In genomic region chr10:125734823-125735222, GRCh38 we compare ENCODE assay signal across 31 cellular contexts. TPM values are rescaled to one million over a fixed set of nuclear protein-coding genes. Genes with fewer than 3 reads are reported as not detected.
A peak's percentile ranks its signal among the peaks of the same experiment; 100 is the strongest.
DNase-seq lines count a peak whose midpoint lies in the region; ATAC-seq, FAIRE-seq and TF ChIP-seq lines count a peak whose summit lies in the region.
"Had no signal": no experiment of that assay in that cellular context is flagged by ENCODE, and none has a peak within 500 bp of the region (broad histone marks: within the 10 kb centered on the region; RNA-seq: fewer than 3 reads in every experiment).

No MANE protein-coding gene starts in this region.

- H3K27ac ChIP-seq in GM23338 (ENCODE audit: low read depth): no peak overlapping the region
- no peak overlapping the region for H3K27ac ChIP-seq in RWPE2 (ENCODE audit: poor library complexity, severe bottlenecking)
- no peak overlapping the region for H3K27ac ChIP-seq in caudate nucleus (ENCODE audit: low read depth, low read length)
- H3K27ac ChIP-seq in thyroid gland: no peak overlapping the region
- H3K27ac ChIP-seq: A549; ascending aorta; BLaER1 treated with 17β-estradiol and CSF1 and Interleukin-3, amounts not matched to agents 10 nM and 100 nM; neutrophil; right atrium auricular region had no signal

- no peaks in the 10 kb centered on the region for H3K27me3 Mint-ChIP-seq in GM23338 (ENCODE audit: insufficient read depth, low read depth, poor library complexity)
- no peaks in the 10 kb centered on the region for H3K27me3 Mint-ChIP-seq in MCF 10A (ENCODE audit: insufficient read depth, unreplicated experiment)
- no peaks in the 10 kb centered on the region for H3K27me3 Mint-ChIP-seq in natural killer cell treated with Interleukin-12 subunit alpha and Interleukin-12 subunit beta and Interleukin-15 and Interleukin-18, amount 100 ng/mL, for 72 hours
- H3K27me3 Mint-ChIP-seq: activated naive CD4-positive, alpha-beta T cell treated with anti-CD3 and anti-CD28 coated beads, Interleukin-2, amount 50 U/mL, for 24 hours had no signal

- 99 to 100% methylated on average over 1 of the region's 1 CpG for WGBS in thyroid gland, 2 donors

- no peaks in the 10 kb centered on the region for H3K9me2 ChIP-seq in GM23338 (ENCODE audit: insufficient read depth)

- H3K36me3 ChIP-seq in GM23338 (ENCODE audit: insufficient read depth): peaks cover 65% of the 10 kb centered on the region
- peaks cover 100% of the 10 kb centered on the region for H3K36me3 ChIP-seq in RWPE2 (ENCODE audit: low read depth)
- peaks cover 70 to 87% of the 10 kb centered on the region in 2 donors for H3K36me3 ChIP-seq in thyroid gland

- TF ChIP-seq POLR2A in thyroid gland (IDR thresholded peaks at IDR 0.05): no peak

- BruUV-seq in MCF 10A (replicated peaks; lab: Mats Ljungman, UMichigan): no TSS peak

- H3K9me3 ChIP-seq in RWPE2 (ENCODE audit: severe bottlenecking) (no peaks in the 10 kb centered on the region), thyroid gland (no peaks in the 10 kb centered on the region)
- H3K9me3 ChIP-seq: A549; ascending aorta; BLaER1 treated with 17β-estradiol and CSF1 and Interleukin-3, amounts not matched to agents 10 nM and 100 nM; mucosa of descending colon; neutrophil; right atrium auricular region had no signal

- CTCF ChIA-PET in MCF 10A (lab: Yijun Ruan, JAX): no interaction called here

- H3K4me1 ChIP-seq in GM23338 (ENCODE audit: insufficient read depth) (no peaks in the 10 kb centered on the region), RWPE2 (ENCODE audit: insufficient read depth, poor library complexity, severe bottlenecking) (no peaks in the 10 kb centered on the region), thyroid gland (no peaks in the 10 kb centered on the region)
- H3K4me1 ChIP-seq: A549, ascending aorta, right atrium auricular region had no signal

- peaks cover 12% of the 10 kb centered on the region for H4K20me1 ChIP-seq in GM23338 (replicated peaks; ENCODE audit: insufficient read depth)

- POLR2A ChIA-PET in MCF 10A (lab: Yijun Ruan, JAX): no interaction called here

- peak; percentile 63 for FAIRE-seq in A204.1 (lab: Jason Lieb, UNC)
- peak; percentile 87 for FAIRE-seq in islet of Langerhans (lab: Jason Lieb, UNC)
- FAIRE-seq: A549, GM12892, urothelium cell line had no signal

- H3K36me3 Mint-ChIP-seq in GM23338 (ENCODE audit: low read depth): peaks cover 89% of the 10 kb centered on the region
- peaks cover 97% of the 10 kb centered on the region for H3K36me3 Mint-ChIP-seq in MCF 10A (ENCODE audit: insufficient read depth, unreplicated experiment)
- H3K36me3 Mint-ChIP-seq in natural killer cell treated with Interleukin-12 subunit alpha and Interleukin-12 subunit beta and Interleukin-15 and Interleukin-18, amount 100 ng/mL, for 72 hours: peaks cover 31% of the 10 kb centered on the region

- H2AFZ ChIP-seq in GM23338: no peak overlapping the region

- no peaks in the 10 kb centered on the region for H3F3A ChIP-seq in GM23338 (replicated peaks; ENCODE audit: low read depth)

- intact Hi-C loops in MCF 10A (cut with micrococcal nuclease): no loop called here
- intact Hi-C loops in thyroid gland (cut with DNase I): no loop called here

- no peak for ATAC-seq in GM23338
- ATAC-seq in RWPE2 (ENCODE audit: low read depth): no peak
- ATAC-seq in natural killer cell treated with Interleukin-12 subunit alpha and Interleukin-12 subunit beta and Interleukin-15 and Interleukin-18, amount 100 ng/mL, for 72 hours: no peak
- ATAC-seq: A549; activated T-cell treated with anti-CD3 and anti-CD28 coated beads, Interleukin-2, amount 50 U/mL, for 4 hours; left ventricle myocardium superior; mucosa of descending colon had no signal

- DNase-seq in GM23338 (ENCODE audit: low spot score) (peak; percentile 25), RWPE2 (ENCODE audit: low spot score) (no peak), MCF 10A (ENCODE audit: unreplicated experiment) (no peak), caudate nucleus (lab: John Stamatoyannopoulos, UW) (no peak), thyroid gland (no peak)
- no peak for DNase-seq in natural killer cell treated with Interleukin-12 subunit alpha and Interleukin-12 subunit beta and Interleukin-15 and Interleukin-18, amount 100 ng/mL, for 72 hours (ENCODE audit: low spot score)
- DNase-seq: activated CD4-positive, CD25-positive, alpha-beta regulatory T cell treated with anti-CD3 and anti-CD28 coated beads, Interleukin-2, amount 50 U/mL, for 72 hours; activated T-cell treated with anti-CD3 and anti-CD28 coated beads, Interleukin-2, amount 50 U/mL, for 4 hours; effector memory CD4-positive, alpha-beta T cell; head of caudate nucleus; immature natural killer cell; left ventricle myocardium superior; mucosa of descending colon; NCI-H1436; NCI-H524 treated with DMSO at 0.1 percent for 48 hours; Right ventricle myocardium superior; stimulated activated CD4-positive, alpha-beta T cell treated with anti-CD3 and anti-CD28 coated beads, Interleukin-12 subunit alpha, Interleukin-12 subunit beta, amount 100 ng/mL, for 4 hours had no signal

- peak in 1 of 2 experiments; percentile 38; a peak in 2 of 4 replicates for TF ChIP-seq CTCF in GM23338 (conservative IDR thresholded peaks at IDR 0.05; ENCODE audit: low read depth in 2 of 2)
- TF ChIP-seq CTCF in RWPE2 (IDR thresholded peaks at IDR 0.05; ENCODE audit: poor library complexity, severe bottlenecking): peak; percentile 20
- no peak for TF ChIP-seq CTCF in MCF 10A (IDR thresholded peaks at IDR 0.05; ENCODE audit: unreplicated experiment)
- TF ChIP-seq CTCF in thyroid gland (IDR thresholded peaks at IDR 0.05): no peak

- peaks cover 5% of the 10 kb centered on the region; the same call in 1 of the 2 replicates for H3K79me2 ChIP-seq in GM23338 (replicated peaks; ENCODE audit: insufficient read depth)

- H3K27ac Mint-ChIP-seq in GM23338: no peak overlapping the region
- H3K27ac Mint-ChIP-seq in MCF 10A (ENCODE audit: low read depth, unreplicated experiment): no peak overlapping the region
- no peak overlapping the region for H3K27ac Mint-ChIP-seq in natural killer cell treated with Interleukin-12 subunit alpha and Interleukin-12 subunit beta and Interleukin-15 and Interleukin-18, amount 100 ng/mL, for 72 hours
- H3K27ac Mint-ChIP-seq: immature natural killer cell had no signal

- no peaks in the 10 kb centered on the region for H3K27me3 ChIP-seq in GM23338 (ENCODE audit: insufficient read depth)
- H3K27me3 ChIP-seq in RWPE2 (ENCODE audit: insufficient read depth, poor library complexity, severe bottlenecking): no peaks in the 10 kb centered on the region
- no peaks in the 10 kb centered on the region for H3K27me3 ChIP-seq in thyroid gland
- H3K27me3 ChIP-seq: ascending aorta; BLaER1 treated with 17β-estradiol and CSF1 and Interleukin-3, amounts not matched to agents 10 nM and 100 nM; neutrophil; right atrium auricular region had no signal

- no peak overlapping the region for H3K4me3 ChIP-seq in GM23338
- no peak overlapping the region for H3K4me3 ChIP-seq in RWPE2 (ENCODE audit: severe bottlenecking)
- no peak overlapping the region for H3K4me3 ChIP-seq in thyroid gland (replicated peaks in 1 of 3)
- H3K4me3 ChIP-seq: A549; ascending aorta; BLaER1 treated with 17β-estradiol and CSF1 and Interleukin-3, amounts not matched to agents 10 nM and 100 nM; mucosa of descending colon; right atrium auricular region had no signal

- no peak overlapping the region for H3K4me2 ChIP-seq in GM23338
- H3K4me2 ChIP-seq: A549; BLaER1 treated with 17β-estradiol and CSF1 and Interleukin-3, amounts not matched to agents 10 nM and 100 nM had no signal

- H3K4me1 Mint-ChIP-seq in GM23338 (no peaks in the 10 kb centered on the region), MCF 10A (ENCODE audit: insufficient read depth, unreplicated experiment) (no peaks in the 10 kb centered on the region)
- no peaks in the 10 kb centered on the region for H3K4me1 Mint-ChIP-seq in natural killer cell treated with Interleukin-12 subunit alpha and Interleukin-12 subunit beta and Interleukin-15 and Interleukin-18, amount 100 ng/mL, for 72 hours (ENCODE audit: low read depth in 2 of 2)

- H3K4me3 Mint-ChIP-seq in GM23338 (no peak overlapping the region), MCF 10A (ENCODE audit: unreplicated experiment) (no peak overlapping the region)
- H3K4me3 Mint-ChIP-seq in natural killer cell treated with Interleukin-12 subunit alpha and Interleukin-12 subunit beta and Interleukin-15 and Interleukin-18, amount 100 ng/mL, for 72 hours: no peak overlapping the region
- H3K4me3 Mint-ChIP-seq: activated naive CD4-positive, alpha-beta T cell treated with anti-CD3 and anti-CD28 coated beads, Interleukin-2, amount 50 U/mL, for 24 hours; activated T-cell treated with anti-CD3 and anti-CD28 coated beads, Interleukin-2, amount 50 U/mL, for 4 hours; immature natural killer cell had no signal

- H3K9me3 Mint-ChIP-seq in GM23338: no peaks in the 10 kb centered on the region
- no peaks in the 10 kb centered on the region for H3K9me3 Mint-ChIP-seq in MCF 10A (ENCODE audit: unreplicated experiment)
- H3K9me3 Mint-ChIP-seq in natural killer cell treated with Interleukin-12 subunit alpha and Interleukin-12 subunit beta and Interleukin-15 and Interleukin-18, amount 100 ng/mL, for 72 hours: no peaks in the 10 kb centered on the region
- H3K9me3 Mint-ChIP-seq: activated naive CD4-positive, alpha-beta T cell treated with anti-CD3 and anti-CD28 coated beads, Interleukin-2, amount 50 U/mL, for 24 hours; activated T-cell treated with anti-CD3 and anti-CD28 coated beads, Interleukin-2, amount 50 U/mL, for 4 hours; immature natural killer cell had no signal

TF ChIP-seq in GM23338, 12 proteins besides CTCF, POLR2A, EP300 and RAD21 (continues in another document):
- TF ChIP-seq JUNB (IDR thresholded peaks at IDR 0.05; ENCODE audit: unreplicated experiment): no peak
- TF ChIP-seq STAT1 (IDR thresholded peaks at IDR 0.05; ENCODE audit: unreplicated experiment): no peak

RNA-seq across cellular contexts. Expression of gene EDRF1, which starts 15.3 kb away (rescaled TPM):
- total RNA-seq in GM23338 (2014; rRNA removed; shearing (Covaris generic)): 44.7 and 48.8 TPM in 2 replicates
- polyA plus RNA-seq in GM23338 (2016; fragmentation: Nextera tagmentation; extraction: Ambion mirVana): 20.1 and 25.0 TPM in 2 replicates
- total RNA-seq in MCF 10A (2022) (24.1 and 28.2 TPM in 2 replicates), thyroid gland (10 to 100 TPM; 23.2 to 35.5 (median 30.9) TPM)
- 10 to 100 TPM; 29.4 to 53.5 TPM for total RNA-seq in natural killer cell treated with Interleukin-12 subunit alpha and Interleukin-12 subunit beta and Interleukin-15 and Interleukin-18, amount 100 ng/mL, for 72 hours

RNA-seq across cellular contexts. Expression of gene MMP21, which starts 40.8 kb away (rescaled TPM):
- not detected in 2 replicates for total RNA-seq in GM23338 (2014; rRNA removed; shearing (Covaris generic))
- polyA plus RNA-seq in GM23338 (2016; fragmentation: Nextera tagmentation; extraction: Ambion mirVana): 0.10 TPM in 1 of 2 replicates, not detected in the other
- not detected in 2 replicates for total RNA-seq in MCF 10A (2022)
- under 1 TPM in 1 of 4 donors, not detected in 3; 0.67 TPM for total RNA-seq in thyroid gland
- under 1 TPM in 1 of 2 donors, not detected in 1; 0.14 TPM for total RNA-seq in natural killer cell treated with Interleukin-12 subunit alpha and Interleukin-12 subunit beta and Interleukin-15 and Interleukin-18, amount 100 ng/mL, for 72 hours
- total RNA-seq: activated T-cell treated with anti-CD3 and anti-CD28 coated beads, Interleukin-2, amount 50 U/mL, for 4 hours; ascending aorta; G401; left ventricle myocardium superior; M059J; Right ventricle myocardium superior had no signal
- polyA plus RNA-seq: immature natural killer cell had no signal

RNA-seq across cellular contexts. Expression of gene TEX36, which starts 51.9 kb away (rescaled TPM):
- not detected in 2 replicates for total RNA-seq in GM23338 (2014; rRNA removed; shearing (Covaris generic))
- not detected in 2 replicates for polyA plus RNA-seq in GM23338 (2016; fragmentation: Nextera tagmentation; extraction: Ambion mirVana)
- not detected in 2 replicates for total RNA-seq in MCF 10A (2022)
- total RNA-seq in thyroid gland: not detected
- total RNA-seq in natural killer cell treated with Interleukin-12 subunit alpha and Interleukin-12 subunit beta and Interleukin-15 and Interleukin-18, amount 100 ng/mL, for 72 hours: not detected
- total RNA-seq: activated T-cell treated with anti-CD3 and anti-CD28 coated beads, Interleukin-2, amount 50 U/mL, for 4 hours; ascending aorta; fibroblast of lung; G401; left ventricle myocardium superior; mucosa of descending colon; right atrium auricular region; Right ventricle myocardium superior; subcutaneous adipose tissue had no signal
- polyA plus RNA-seq: A549, fibroblast of lung, immature natural killer cell had no signal
